ENCODE assay signal across 25 cellular contexts in genomic region chr9:96741771-96742170, GRCh38.
"Had no signal": no experiment of that assay in that cellular context is flagged by ENCODE, and none has a peak within 500 bp of the region (broad histone marks: within the 10 kb centered on the region; RNA-seq: fewer than 3 reads in every experiment).

No MANE protein-coding gene starts in this region.

- H3K36me3 ChIP-seq: ovary, right atrium auricular region, right lobe of liver, upper lobe of right lung had no signal

- H3K4me1 Mint-ChIP-seq: mesothelial cell of epicardium; naive B cell; natural killer cell; stimulated activated naive B cell treated with anti-CD40 and anti-IgM and Interleukin-4, amounts not matched to agents 10 μg/mL and 1 μg/mL and 100 μg/mL, for 72 hours had no signal

- DNase-seq: heart left ventricle; kidney glomerular epithelial cell; left colon; left ventricle myocardium inferior; mesendoderm; naive B cell; natural killer cell; ovary; right lobe of liver; stimulated activated CD4-positive, alpha-beta T cell treated with anti-CD3 and anti-CD28 coated beads, Interleukin-12 subunit alpha, Interleukin-12 subunit beta, amount 100 ng/mL, for 4 hours; stimulated activated CD4-positive, alpha-beta T cell treated with anti-CD3 and anti-CD28 coated beads, Interleukin-15, amount 100 ng/mL, for 24 hours; stimulated activated CD4-positive, alpha-beta T cell treated with anti-CD3 and anti-CD28 coated beads, Interleukin-2, amount 100 ng/mL, for 24 hours; stimulated activated CD4-positive, alpha-beta T cell treated with anti-CD3 and anti-CD28 coated beads, Interleukin-4, amount 100 ng/mL, for 1 hour; stimulated activated naive B cell treated with anti-CD40 and anti-IgM and Interleukin-4, amounts not matched to agents 10 μg/mL and 1 μg/mL and 100 μg/mL, for 72 hours; stimulated activated naive CD8-positive, alpha-beta T cell treated with anti-CD3 and anti-CD28 coated beads, Interleukin-15, Interleukin-2, amounts not matched to agents 100 U/mL and 50 U/mL, for 24 hours; tibial artery; trophoblast cell; upper lobe of right lung had no signal

- H3K4me1 ChIP-seq: heart left ventricle, left ventricle myocardium inferior, right atrium auricular region, right lobe of liver, suprapubic skin, tibial artery, upper lobe of right lung had no signal

- H3K4me3 Mint-ChIP-seq: mesothelial cell of epicardium; naive B cell; natural killer cell; stimulated activated naive B cell treated with anti-CD40 and anti-IgM and Interleukin-4, amounts not matched to agents 10 μg/mL and 1 μg/mL and 100 μg/mL, for 72 hours had no signal

- H3K27ac Mint-ChIP-seq: mesothelial cell of epicardium; naive B cell; natural killer cell; progenitor cell of endocrine pancreas; stimulated activated naive B cell treated with anti-CD40 and anti-IgM and Interleukin-4, amounts not matched to agents 10 μg/mL and 1 μg/mL and 100 μg/mL, for 72 hours had no signal

- H3K27me3 ChIP-seq: heart left ventricle, ovary, right atrium auricular region, right lobe of liver, suprapubic skin, tibial artery, upper lobe of right lung had no signal

- H3K4me3 ChIP-seq: heart left ventricle, left ventricle myocardium inferior, lung, ovary, right atrium auricular region, right lobe of liver, skin epidermis, suprapubic skin, thoracic aorta, tibial artery, upper lobe of right lung had no signal

- H3K27me3 Mint-ChIP-seq: progenitor cell of endocrine pancreas; stimulated activated naive B cell treated with anti-CD40 and anti-IgM and Interleukin-4, amounts not matched to agents 10 μg/mL and 1 μg/mL and 100 μg/mL, for 72 hours had no signal

- H3K27ac ChIP-seq: heart left ventricle, left ventricle myocardium inferior, ovary, right atrium auricular region, right lobe of liver, skin epidermis, suprapubic skin, thoracic aorta, tibial artery, upper lobe of right lung had no signal
